8 cellular contexts compared by ENCODE assay signal in genomic region chr10:31320179-31320597, GRCh38.
DNase-seq lines count a peak whose midpoint lies in the region; ATAC-seq and TF ChIP-seq lines count a peak whose summit lies in the region.

No MANE protein-coding gene starts in this region.

- peak overlapping the region; percentile 87 for H3K4me3 ChIP-seq in WI38 (ENCODE audit: low read depth, low read length)

- ATAC-seq in HG03354 (IDR thresholded peaks at IDR 0.05; ENCODE audit: poor library complexity, severe bottlenecking, unreplicated experiment): peak; percentile 27

- DNase-seq in NCI-H82 (lab: John Stamatoyannopoulos, UW) (peak; percentile 67), NCI-H82 treated with DMSO at 0.1 percent for 48 hours (lab: John Stamatoyannopoulos, UW; ENCODE audit: unreplicated experiment) (no peak), caudate nucleus (lab: John Stamatoyannopoulos, UW) (peak in 30 of 61 donors; percentile 1 to 58 (median 33)), left kidney (ENCODE audit: low read depth, low spot score) (peak; percentile 68), pons (ENCODE audit: low spot score) (no peak)
- peak; percentile 36 for DNase-seq in stimulated activated CD4-positive, alpha-beta T cell treated with anti-CD3 and anti-CD28 coated beads, Interleukin-2, amount 100 ng/mL, for 48 hours

- no peak for TF ChIP-seq CTCF in WI38 (IDR thresholded peaks at IDR 0.05; ENCODE audit: low read depth, low read length)

- H3K27ac ChIP-seq in caudate nucleus (ENCODE audit: low read depth, low read length): peak overlapping the region; percentile 69

Comparison
In these comparisons a context has a peak if more than half of its experiments do, and no peak if none do; other contexts are left out.
1. DNase-seq: peak in NCI-H82 (single experiment), left kidney (single experiment) and stimulated activated CD4-positive, alpha-beta T cell treated with anti-CD3 and anti-CD28 coated beads, Interleukin-2, amount 100 ng/mL, for 48 hours (2 of 2); none in NCI-H82 treated with DMSO at 0.1 percent for 48 hours (single experiment) and pons (single experiment).